8 cellular contexts compared by ENCODE assay signal in the genomic region with DNA sequence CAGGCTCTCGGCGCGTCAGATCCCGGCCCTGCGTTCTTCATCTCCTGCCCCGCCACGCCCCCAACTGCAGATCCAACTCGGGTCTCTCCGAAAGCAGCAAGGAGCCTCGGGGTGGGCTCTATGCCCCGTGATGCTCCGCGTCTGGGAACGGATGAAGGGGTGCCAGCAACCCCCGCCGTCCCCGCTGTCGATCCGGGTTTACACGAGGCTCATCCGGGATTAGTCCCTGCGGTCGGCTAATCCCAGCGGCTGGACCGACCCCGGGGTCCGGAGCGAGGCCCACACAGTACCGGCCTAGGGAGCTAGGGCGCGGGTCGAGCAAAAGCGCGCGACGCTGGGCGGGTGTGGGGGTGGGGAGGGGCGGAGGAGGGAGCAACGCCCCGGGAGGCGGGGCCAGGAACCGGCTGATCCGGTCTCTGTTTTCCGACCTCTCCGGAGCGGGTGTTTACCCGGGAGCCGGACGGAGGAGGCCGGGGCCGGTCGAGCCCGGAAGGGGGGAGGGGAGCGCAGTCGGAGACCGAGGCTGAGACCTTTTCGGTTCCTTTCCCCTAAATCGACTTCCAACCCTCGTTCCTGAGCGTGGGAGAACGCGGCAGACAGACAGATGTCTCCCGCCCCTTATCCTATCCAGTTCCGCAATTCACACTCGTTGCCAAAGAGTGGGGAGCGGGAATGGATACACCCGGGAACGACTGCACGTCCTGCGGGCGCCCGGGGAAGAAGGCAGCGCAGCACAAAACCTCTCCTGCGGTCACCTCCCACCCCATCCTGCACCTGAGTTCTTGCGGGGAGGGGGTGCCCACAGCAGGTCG. TPM values are rescaled to one million over a fixed set of nuclear protein-coding genes. Genes with fewer than 3 reads are reported as not detected.
DNase-seq lines count a peak whose midpoint lies in the region; ATAC-seq, FAIRE-seq and TF ChIP-seq lines count a peak whose summit lies in the region.

No MANE protein-coding gene starts in this region.

- H3K27me3 Mint-ChIP-seq in activated CD4-positive, alpha-beta T cell treated with anti-CD3 and anti-CD28 coated beads, Interleukin-2, amount 10 ng/mL, durations not matched to agents 7 days and 5 days = peaks cover 2% of the 10 kb centered on the region

- in situ Hi-C loops in HepG2 (cut with HindIII; ENCODE audit: extremely low pct_ligation_motif_present, low pct_unique_long_range_greater_than_20kb) = no loop called here

- BruUV-seq in HepG2 (replicated peaks; lab: Mats Ljungman, UMichigan) = no TSS peak

- H3K9me3 Mint-ChIP-seq in activated CD4-positive, alpha-beta T cell treated with anti-CD3 and anti-CD28 coated beads, Interleukin-2, amount 10 ng/mL, durations not matched to agents 7 days and 5 days = no peaks in the 10 kb centered on the region

- peak; percentile 19 to 60; a peak in 1 of 4 replicates for TF ChIP-seq POLR2A in HepG2 (IDR thresholded peaks at IDR 0.05; ENCODE audit: insufficient read depth in 1 of 2, low read depth in 2 of 2, low read length in 2 of 2)

- peak overlapping the region; percentile 65 for H3K9ac ChIP-seq in HepG2 (ENCODE audit: insufficient read depth, low read depth, low read length)

- H3K27me3 ChIP-seq in HepG2 (ENCODE audit: control insufficient read depth in 1 of 2, insufficient read depth in 2 of 2, low read length in 2 of 2) = peaks cover 1 to 11% of the 10 kb centered on the region in 2 experiments; a peak in 2 of 5 replicates

- peak; percentile 49 for ATAC-seq in GM18520 (IDR thresholded peaks at IDR 0.05; ENCODE audit: unreplicated experiment)
- ATAC-seq in HG03095 (IDR thresholded peaks at IDR 0.05; ENCODE audit: unreplicated experiment) = peak; percentile 72
- peak; percentile 74 for ATAC-seq in HepG2

- TF ChIP-seq CTCF in HepG2 (CRISPR knock-in tag; IDR thresholded peaks at IDR 0.05) = 0 out of 2 replicates have a peak, but pooled peaks have one; percentile 16

- H3K9me3 ChIP-seq in HepG2 (ENCODE audit: low read length) = no peaks in the 10 kb centered on the region

- peak overlapping the region; percentile 93 for H3K27ac Mint-ChIP-seq in activated CD4-positive, alpha-beta T cell treated with anti-CD3 and anti-CD28 coated beads, Interleukin-2, amount 10 ng/mL, durations not matched to agents 7 days and 5 days

- intact Hi-C loops in HepG2 (cut with micrococcal nuclease; ENCODE audit: unreplicated experiment) = no loop called here

- TF ChIP-seq EP300 in HepG2 (IDR thresholded peaks at IDR 0.05; ENCODE audit: low read depth in 2 of 2, low read length in 2 of 2) (no peak), HepG2 (CRISPR knock-in tag; IDR thresholded peaks at IDR 0.05; ENCODE audit: borderline replicate concordance) (no peak)

- H4K20me1 ChIP-seq in HepG2 (ENCODE audit: insufficient read depth, low read length) = no peaks in the 10 kb centered on the region

- H3K36me3 Mint-ChIP-seq in activated CD4-positive, alpha-beta T cell treated with anti-CD3 and anti-CD28 coated beads, Interleukin-2, amount 10 ng/mL, durations not matched to agents 7 days and 5 days (ENCODE audit: low read depth) = no peaks in the 10 kb centered on the region

- no peak for FAIRE-seq in HepG2 (lab: Jason Lieb, UNC)

- no peaks in the 10 kb centered on the region for H3K79me2 ChIP-seq in HepG2 (ENCODE audit: insufficient read depth, low read length)

- peak overlapping the region; percentile 65 to 83 (median 67) for H3K4me3 ChIP-seq in HepG2 (replicated peaks in 1 of 3; ENCODE audit: insufficient read depth in 1 of 3, low read depth in 2 of 3, low read length in 3 of 3)

- H3K4me2 ChIP-seq in HepG2 (ENCODE audit: low read depth, low read length) = peak overlapping the region; percentile 99

- CTCF ChIA-PET in activated CD4-positive, alpha-beta T cell treated with anti-CD3 and anti-CD28 coated beads, Interleukin-2, amount 10 ng/mL, durations not matched to agents 7 days and 5 days (lab: Charles Lee) = interaction anchor here (0.7 to 1.1 kb wide), 2 partner anchors 14 to 136 kb away, joined by 3 to 4 read pairs; no protein-coding TSS in a partner anchor
- CTCF ChIA-PET in HepG2 (lab: Yijun Ruan, JAX; ENCODE audit: low intra/inter-chr PET ratio, low total read pairs) = no interaction called here

- H2AFZ ChIP-seq in HepG2 (ENCODE audit: low read length) = no peak overlapping the region

- H3K4me3 Mint-ChIP-seq in activated CD4-positive, alpha-beta T cell treated with anti-CD3 and anti-CD28 coated beads, Interleukin-2, amount 10 ng/mL, durations not matched to agents 7 days and 5 days = peak overlapping the region; percentile 84

- H3K4me1 ChIP-seq in HepG2 (ENCODE audit: insufficient read depth, low read length) = peaks cover 28% of the 10 kb centered on the region

- H3K27ac ChIP-seq in HepG2 (ENCODE audit: extremely low read length, insufficient read depth, low read length) = peak overlapping the region; percentile 58

- no peak for TF ChIP-seq RAD21 in HepG2 (CRISPR knock-in tag; IDR thresholded peaks at IDR 0.05)

- DNase-seq in A172 (ENCODE audit: low spot score) (peak; percentile 69), NCI-H345 (lab: John Stamatoyannopoulos, UW) (peak; percentile 88), dedifferentiated amniotic fluid mesenchymal stem cell (ENCODE audit: extremely low spot score) (peak; percentile 35), HepG2 (ENCODE audit: low spot score) (peak; percentile 31)
- peak; percentile 76 for DNase-seq in activated CD4-positive, alpha-beta T cell treated with anti-CD3 and anti-CD28 coated beads, Interleukin-2, amount 10 ng/mL, durations not matched to agents 7 days and 5 days
- peak; percentile 58 to 62 for DNase-seq in stimulated activated CD4-positive, alpha-beta T cell treated with anti-CD3 and anti-CD28 coated beads, Interleukin-2, amount 100 ng/mL, for 48 hours

- H3K4me1 Mint-ChIP-seq in activated CD4-positive, alpha-beta T cell treated with anti-CD3 and anti-CD28 coated beads, Interleukin-2, amount 10 ng/mL, durations not matched to agents 7 days and 5 days = peaks cover 17% of the 10 kb centered on the region

- POLR2A ChIA-PET in activated CD4-positive, alpha-beta T cell treated with anti-CD3 and anti-CD28 coated beads, Interleukin-2, amount 10 ng/mL, durations not matched to agents 7 days and 5 days (lab: Charles Lee) = no interaction called here
- POLR2A ChIA-PET in HepG2 (lab: Yijun Ruan, JAX) = interaction anchor here (0.6 to 1.1 kb wide), 3 partner anchors 29 to 120 kb away, joined by 3 to 6 read pairs (median 5); a partner anchor contains a TSS

- H3K36me3 ChIP-seq in HepG2 (replicated peaks in 1 of 2; ENCODE audit: control insufficient read depth in 1 of 2, insufficient read depth in 2 of 2, low read length in 2 of 2) = no peaks in the 10 kb centered on the region

- WGBS in HepG2 (ENCODE audit: low lambda C conversion rate) = 0% methylated on average over 20 of the region's 76 CpGs

TF ChIP-seq in HepG2, 621 proteins besides CTCF, POLR2A, EP300 and RAD21 (continues in another document):
- TF ChIP-seq ZBTB38 (CRISPR knock-in tag; IDR thresholded peaks at IDR 0.05) (no peak), ZFYVE20 (CRISPR knock-in tag; IDR thresholded peaks at IDR 0.05; ENCODE audit: borderline replicate concordance, low read depth) (0 out of 2 replicates have a peak, but pooled peaks have one; percentile 19), NFRKB (IDR thresholded peaks at IDR 0.05) (no peak), ZNF782 (CRISPR knock-in tag; IDR thresholded peaks at IDR 0.05; ENCODE audit: borderline replicate concordance) (no peak), EZH2 (conservative IDR thresholded peaks at IDR 0.05; ENCODE audit: low read depth, low read length) (no peak), ZBTB3 (CRISPR knock-in tag; IDR thresholded peaks at IDR 0.05; ENCODE audit: borderline replicate concordance, low read depth) (no peak), ZNF20 (CRISPR knock-in tag; IDR thresholded peaks at IDR 0.05) (no peak), FOXK1 (CRISPR knock-in tag; IDR thresholded peaks at IDR 0.05; ENCODE audit: borderline replicate concordance, low read depth) (peak; percentile 87), NCOA1 (CRISPR knock-in tag; IDR thresholded peaks at IDR 0.05) (no peak), ZNF768 (CRISPR knock-in tag; IDR thresholded peaks at IDR 0.05) (no peak), NR2C2 (CRISPR knock-in tag; IDR thresholded peaks at IDR 0.05; ENCODE audit: borderline replicate concordance) (0 out of 2 replicates have a peak, but pooled peaks have one; percentile 3), FOXO1 (CRISPR knock-in tag; IDR thresholded peaks at IDR 0.05) (peak; percentile 62; the same call in 1 of the 2 replicates), ZNF776 (CRISPR knock-in tag; IDR thresholded peaks at IDR 0.05) (0 out of 2 replicates have a peak, but pooled peaks have one; percentile 43), ZSCAN31 (CRISPR knock-in tag; IDR thresholded peaks at IDR 0.05; ENCODE audit: low read depth) (peak; percentile 65; the same call in 1 of the 2 replicates)

RNA-seq across cellular contexts. Expression of a gene that starts 28.6 kb away (rescaled TPM):
- total RNA-seq in A172 (2014; rRNA removed; shearing (Covaris generic)) = 7.2 and 7.4 TPM in 2 replicates
- not detected for total RNA-seq in activated CD4-positive, alpha-beta T cell treated with anti-CD3 and anti-CD28 coated beads, Interleukin-2, amount 10 ng/mL, durations not matched to agents 7 days and 5 days
- total RNA-seq in HepG2 (2016; rRNA removed; fragmentation: Illumina TruSeq; extraction: Trizol) = 0.11 and 0.13 TPM in 2 replicates
- not detected in 2 replicates for total RNA-seq in HepG2 (2016; cell fraction: cytosol; rRNA removed; fragmentation: Illumina TruSeq; extraction: Trizol; ENCODE audit: low read depth)
- total RNA-seq in HepG2 (2016; cell fraction: insoluble cytoplasmic fraction; rRNA removed; fragmentation: Illumina TruSeq; extraction: Trizol) = 0.09 TPM in 1 of 2 replicates, not detected in the other
- total RNA-seq in HepG2 (2016; cell fraction: membrane; rRNA removed; fragmentation: Illumina TruSeq; extraction: Trizol) = not detected in 2 replicates
- 0.31 TPM in 1 of 2 replicates, not detected in the other for total RNA-seq in HepG2 (2016; cell fraction: nucleus; rRNA removed; fragmentation: Illumina TruSeq; extraction: Trizol)
- polyA plus RNA-seq in HepG2 (2011; rRNA removed) = 0.83 and 1.3 TPM in 2 replicates
- 0.85 and 1.0 TPM in 2 replicates for polyA plus RNA-seq in HepG2 (2011; cell fraction: cytosol; rRNA removed)
- polyA plus RNA-seq in HepG2 (2011; cell fraction: nucleus; rRNA removed) = 0.83 and 0.90 TPM in 2 replicates
- polyA plus RNA-seq in HepG2 (2012) = 0.80 and 1.3 TPM in 2 replicates
- polyA plus RNA-seq in HepG2 (2016; cell fraction: cytosol; fragmentation: Illumina TruSeq; extraction: Trizol; ENCODE audit: low read depth) = 0.08 TPM in 1 of 2 replicates, not detected in the other
- polyA plus RNA-seq in HepG2 (2016; cell fraction: insoluble cytoplasmic fraction; fragmentation: Illumina TruSeq; extraction: Trizol; ENCODE audit: low read depth) = 0.11 TPM in 1 of 2 replicates, not detected in the other
- polyA plus RNA-seq in HepG2 (2016; cell fraction: membrane; fragmentation: Illumina TruSeq; extraction: Trizol; ENCODE audit: low read depth) = not detected in 2 replicates
- 0.25 TPM in 1 of 2 replicates, not detected in the other for polyA plus RNA-seq in HepG2 (2016; cell fraction: nucleus; fragmentation: Illumina TruSeq; extraction: Trizol; ENCODE audit: insufficient read depth, low read depth)
- polyA minus RNA-seq in HepG2 (2011; rRNA and poly(A)+ RNA removed; ENCODE audit: low replicate concordance) = 2.1 and 10.8 TPM in 2 replicates
- 1.6 and 1.9 TPM in 2 replicates for polyA minus RNA-seq in HepG2 (2011; cell fraction: cytosol; rRNA and poly(A)+ RNA removed)
- 0.75 and 0.77 TPM in 2 replicates for polyA minus RNA-seq in HepG2 (2011; cell fraction: nucleus; rRNA and poly(A)+ RNA removed)

Comparison
In these comparisons a context has a peak if more than half of its experiments do, and no peak if none do; other contexts are left out.
1. Peak in every context shown above with its lines: DNase-seq, ATAC-seq, H3K4me3 ChIP-seq and H3K27ac ChIP-seq.
2. DNase-seq: peak in every context shown above with its lines; median percentile 88 in NCI-H345; 76 in activated CD4-positive, alpha-beta T cell treated with anti-CD3 and anti-CD28 coated beads, Interleukin-2, amount 10 ng/mL, durations not matched to agents 7 days and 5 days; 69 in A172; 60 in stimulated activated CD4-positive, alpha-beta T cell treated with anti-CD3 and anti-CD28 coated beads, Interleukin-2, amount 100 ng/mL, for 48 hours; 35 in dedifferentiated amniotic fluid mesenchymal stem cell; 31 in HepG2.